Comparison of ENCODE assay signal across 1 cellular context in genomic region chr3:130893240-130894129, GRCh38.
TF ChIP-seq lines count a peak whose summit lies in the region.

Gene ATP2C1 (plus strand): TSS chr3:130894084. CDS start chr3:130894770, 686 bp downstream.

TF ChIP-seq in GM12878, 131 proteins besides CTCF, POLR2A, EP300 and RAD21 (continued from another document):
- TF ChIP-seq ASH2L (IDR thresholded peaks at IDR 0.05; ENCODE audit: borderline replicate concordance, low read depth): peak; percentile 28; the same call in 1 of the 2 replicates
- peak; percentile 73 for TF ChIP-seq GABPA (IDR thresholded peaks at IDR 0.05; ENCODE audit: low read depth)
- no peak for TF ChIP-seq RFX5 (IDR thresholded peaks at IDR 0.05; ENCODE audit: low read depth, low read length)
- no peak for TF ChIP-seq NR2C2 (IDR thresholded peaks at IDR 0.05; ENCODE audit: borderline replicate concordance, control insufficient read depth, insufficient read length, low read depth)
- no peak for TF ChIP-seq SMC3 (IDR thresholded peaks at IDR 0.05; ENCODE audit: borderline replicate concordance, low read length)
- TF ChIP-seq ZBTB11 (CRISPR knock-in tag; IDR thresholded peaks at IDR 0.05): no peak
- 0 out of 2 replicates have a peak, but pooled peaks have one; percentile 67 for TF ChIP-seq TCF3 (IDR thresholded peaks at IDR 0.05; ENCODE audit: borderline replicate concordance, insufficient read depth, low read depth, low read length)
- peak; percentile 67; the same call in 1 of the 2 replicates for TF ChIP-seq ZBTB40 (IDR thresholded peaks at IDR 0.05; ENCODE audit: borderline replicate concordance)
- TF ChIP-seq ZNF687 (IDR thresholded peaks at IDR 0.05): peak; percentile 60
- TF ChIP-seq ZNF274 (IDR thresholded peaks at IDR 0.05; ENCODE audit: insufficient read depth, insufficient read length): no peak
- TF ChIP-seq TARDBP (IDR thresholded peaks at IDR 0.05; ENCODE audit: borderline replicate concordance): 0 out of 2 replicates have a peak, but pooled peaks have one; percentile 39
- peak; percentile 78; the same call in 1 of the 2 replicates for TF ChIP-seq NKRF (conservative IDR thresholded peaks at IDR 0.05)
- peak; percentile 71; the same call in 1 of the 2 replicates for TF ChIP-seq LARP7 (IDR thresholded peaks at IDR 0.05)
